Comparison of ENCODE assay signal across 8 cellular contexts in the genomic region with DNA sequence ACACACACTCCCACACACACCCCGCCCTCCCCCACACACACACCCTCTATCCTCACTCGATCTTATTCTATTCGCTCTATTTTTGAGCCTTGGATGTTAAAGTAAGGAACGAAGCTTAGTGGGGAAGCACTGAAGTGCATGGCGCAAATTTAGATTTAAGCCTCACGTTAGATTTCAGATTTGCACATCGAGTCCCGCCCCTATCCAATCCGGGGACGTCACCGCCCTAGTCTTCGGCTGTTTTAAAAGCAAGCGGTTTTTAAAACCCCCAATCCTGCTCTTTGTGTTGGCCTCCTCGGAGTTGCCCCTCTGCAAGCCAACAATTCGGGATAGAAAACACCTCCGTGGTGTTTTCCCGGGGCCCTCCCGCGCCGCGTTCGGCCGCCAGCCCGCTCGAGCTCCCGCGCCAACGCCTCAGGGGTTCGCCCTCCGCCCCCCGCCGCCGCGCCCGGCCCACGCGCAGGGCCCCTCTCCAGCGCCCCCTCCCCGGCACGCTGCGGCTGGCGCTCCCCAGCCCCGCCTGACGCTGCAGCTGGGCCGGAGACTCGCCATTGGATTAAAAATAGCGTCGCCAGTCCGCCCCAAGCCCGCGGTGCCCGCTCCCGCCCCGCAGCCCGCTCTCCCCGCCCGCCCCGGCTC.
DNase-seq lines count a peak whose midpoint lies in the region; ATAC-seq and TF ChIP-seq lines count a peak whose summit lies in the region.

A gene with protein sequence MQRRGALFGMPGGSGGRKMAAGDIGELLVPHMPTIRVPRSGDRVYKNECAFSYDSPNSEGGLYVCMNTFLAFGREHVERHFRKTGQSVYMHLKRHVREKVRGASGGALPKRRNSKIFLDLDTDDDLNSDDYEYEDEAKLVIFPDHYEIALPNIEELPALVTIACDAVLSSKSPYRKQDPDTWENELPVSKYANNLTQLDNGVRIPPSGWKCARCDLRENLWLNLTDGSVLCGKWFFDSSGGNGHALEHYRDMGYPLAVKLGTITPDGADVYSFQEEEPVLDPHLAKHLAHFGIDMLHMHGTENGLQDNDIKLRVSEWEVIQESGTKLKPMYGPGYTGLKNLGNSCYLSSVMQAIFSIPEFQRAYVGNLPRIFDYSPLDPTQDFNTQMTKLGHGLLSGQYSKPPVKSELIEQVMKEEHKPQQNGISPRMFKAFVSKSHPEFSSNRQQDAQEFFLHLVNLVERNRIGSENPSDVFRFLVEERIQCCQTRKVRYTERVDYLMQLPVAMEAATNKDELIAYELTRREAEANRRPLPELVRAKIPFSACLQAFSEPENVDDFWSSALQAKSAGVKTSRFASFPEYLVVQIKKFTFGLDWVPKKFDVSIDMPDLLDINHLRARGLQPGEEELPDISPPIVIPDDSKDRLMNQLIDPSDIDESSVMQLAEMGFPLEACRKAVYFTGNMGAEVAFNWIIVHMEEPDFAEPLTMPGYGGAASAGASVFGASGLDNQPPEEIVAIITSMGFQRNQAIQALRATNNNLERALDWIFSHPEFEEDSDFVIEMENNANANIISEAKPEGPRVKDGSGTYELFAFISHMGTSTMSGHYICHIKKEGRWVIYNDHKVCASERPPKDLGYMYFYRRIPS (plus strand): TSS at position 574 of the 639 bp plus-strand sequence. CDS start 186 bp downstream, outside the sequence.

- DNase-seq in AG08395 (ENCODE audit: low spot score) (peak; percentile 76), NCI-H2227 (lab: John Stamatoyannopoulos, UW; ENCODE audit: unreplicated experiment) (peak; percentile 92), choroid plexus epithelial cell (ENCODE audit: low read depth) (peak; percentile 88), kidney tubule cell (ENCODE audit: low spot score) (peak; percentile 78)
- peak; percentile 17 for DNase-seq in activated CD4-positive, CD25-positive, alpha-beta regulatory T cell treated with anti-CD3 and anti-CD28 coated beads, Interleukin-2, amount 50 U/mL, for 16 hours (ENCODE audit: low read depth, low spot score)
- peak; percentile 8 to 26 for DNase-seq in stimulated activated CD4-positive, alpha-beta T cell treated with anti-CD3 and anti-CD28 coated beads, Interleukin-1b, Interleukin-23, amount 100 ng/mL, for 1 hour (ENCODE audit: low read depth in 2 of 2)

- TF ChIP-seq CTCF in choroid plexus epithelial cell (conservative IDR thresholded peaks at IDR 0.05; ENCODE audit: low read depth, low read length): peak; percentile 20

- ATAC-seq in GM18861 (IDR thresholded peaks at IDR 0.05; ENCODE audit: unreplicated experiment) (peak; percentile 66), HG03066 (IDR thresholded peaks at IDR 0.05; ENCODE audit: low read depth, unreplicated experiment) (peak; percentile 54)

- H3K4me3 ChIP-seq in choroid plexus epithelial cell (ENCODE audit: low read depth, low read length): peak within 1 kb of the TSS; percentile 93

Comparison
In these comparisons a context has a peak if more than half of its experiments do, and no peak if none do; other contexts are left out.
1. Peak in every context shown above with its lines: DNase-seq, ATAC-seq and H3K4me3 ChIP-seq.
2. DNase-seq: peak in every context shown above with its lines; median percentile 92 in NCI-H2227; 88 in choroid plexus epithelial cell; 78 in kidney tubule cell; 76 in AG08395; 17 in activated CD4-positive, CD25-positive, alpha-beta regulatory T cell treated with anti-CD3 and anti-CD28 coated beads, Interleukin-2, amount 50 U/mL, for 16 hours; 17 in stimulated activated CD4-positive, alpha-beta T cell treated with anti-CD3 and anti-CD28 coated beads, Interleukin-1b, Interleukin-23, amount 100 ng/mL, for 1 hour.